In genomic region chr20:32358632-32358882, GRCh38 we compare ENCODE assay signal across 8 cellular contexts. TPM values are rescaled to one million over a fixed set of nuclear protein-coding genes. Genes with fewer than 3 reads are reported as not detected.
DNase-seq lines count a peak whose midpoint lies in the region; ATAC-seq and TF ChIP-seq lines count a peak whose summit lies in the region.

No MANE protein-coding gene starts in this region.

- H3K79me1 ChIP-seq in trophoblast cell (ENCODE audit: low read length), result peaks cover 16% of the 10 kb centered on the region

- CTCF ChIA-PET in CD8-positive, alpha-beta T cell (lab: Charles Lee), result interaction anchor here (1.1 to 1.5 kb wide), 3 partner anchors 85 to 150 kb away, joined by 3 to 4 read pairs (median 4); no protein-coding TSS in a partner anchor

- no peak overlapping the region for H3K27ac Mint-ChIP-seq in CD8-positive, alpha-beta T cell

- H3K27ac ChIP-seq in CD8-positive, alpha-beta T cell (ENCODE audit: low read depth, low read length), result peak overlapping the region; percentile 89
- H3K27ac ChIP-seq in OCI-LY1 (ENCODE audit: low read depth, low read length, poor library complexity, severe bottlenecking), result peak overlapping the region; percentile 90
- H3K27ac ChIP-seq in epithelial cell of prostate, result peak overlapping the region; percentile 83
- peak overlapping the region; percentile 99 for H3K27ac ChIP-seq in trophoblast cell (ENCODE audit: low read depth, low read length)

- WGBS in trophoblast cell (ENCODE audit: extremely low coverage, insufficient coverage, insufficient read length), result no CpG with 5 or more reads among the region's 35 CpGs

- no peak overlapping the region for H3K23ac ChIP-seq in trophoblast cell (ENCODE audit: low read length)

- no peaks in the 10 kb centered on the region for H3K27me3 ChIP-seq in CD8-positive, alpha-beta T cell (ENCODE audit: insufficient read depth, low read length)
- H3K27me3 ChIP-seq in OCI-LY1 (ENCODE audit: insufficient read depth, low read length), result no peaks in the 10 kb centered on the region
- no peaks in the 10 kb centered on the region for H3K27me3 ChIP-seq in trophoblast cell (ENCODE audit: insufficient read depth, low read length)

- no peak for TF ChIP-seq CTCF in CD8-positive, alpha-beta T cell (IDR thresholded peaks at IDR 0.05)
- TF ChIP-seq CTCF in OCI-LY1 (IDR thresholded peaks at IDR 0.05; ENCODE audit: low read length), result no peak

- H3K9me2 ChIP-seq in OCI-LY1 (ENCODE audit: low read depth, low read length), result no peaks in the 10 kb centered on the region

- POLR2A ChIA-PET in CD8-positive, alpha-beta T cell (lab: Charles Lee), result interaction anchor here (0.8 to 3.8 kb wide), 10 partner anchors 9 to 186 kb away, joined by 3 to 20 read pairs (median 4); no protein-coding TSS in a partner anchor

- H3K27me3 Mint-ChIP-seq in CD8-positive, alpha-beta T cell (ENCODE audit: low read depth), result no peaks in the 10 kb centered on the region

- H2BK12ac ChIP-seq in trophoblast cell (ENCODE audit: low read length), result no peak overlapping the region

- no peaks in the 10 kb centered on the region for H3K9me3 Mint-ChIP-seq in CD8-positive, alpha-beta T cell

- no peak overlapping the region for H2BK120ac ChIP-seq in trophoblast cell (ENCODE audit: insufficient read depth, low read length, poor library complexity)

- H3K4me3 ChIP-seq in CD8-positive, alpha-beta T cell (ENCODE audit: low read depth, low read length), result peak overlapping the region; percentile 84
- H3K4me3 ChIP-seq in OCI-LY1 (ENCODE audit: low read depth, low read length, poor library complexity, severe bottlenecking) (peak overlapping the region; percentile 96), trophoblast cell (ENCODE audit: low read depth, low read length) (peak overlapping the region; percentile 94)

- H3K9ac ChIP-seq in OCI-LY1 (ENCODE audit: low read length) (peak overlapping the region; percentile 92), trophoblast cell (ENCODE audit: low read length) (no peak overlapping the region)

- no peak overlapping the region for H2AK5ac ChIP-seq in trophoblast cell (ENCODE audit: low read length)

- no peaks in the 10 kb centered on the region for H3K36me3 ChIP-seq in CD8-positive, alpha-beta T cell (ENCODE audit: insufficient read depth, low read length)
- H3K36me3 ChIP-seq in OCI-LY1 (ENCODE audit: insufficient read depth, low read length) (peaks cover 23% of the 10 kb centered on the region), trophoblast cell (ENCODE audit: control insufficient read depth in 1 of 2, insufficient read depth in 2 of 2, low read length in 2 of 2) (peaks cover 0 to 3% of the 10 kb centered on the region in 2 experiments)

- no peaks in the 10 kb centered on the region for H3K9me3 ChIP-seq in CD8-positive, alpha-beta T cell (ENCODE audit: low read length)
- H3K9me3 ChIP-seq in OCI-LY1 (ENCODE audit: low read length) (no peaks in the 10 kb centered on the region), trophoblast cell (ENCODE audit: insufficient read depth, low read depth, low read length) (no peaks in the 10 kb centered on the region)

- peaks cover 52% of the 10 kb centered on the region for H3K4me1 Mint-ChIP-seq in CD8-positive, alpha-beta T cell (ENCODE audit: low read depth)

- H3K4me2 ChIP-seq in OCI-LY1 (ENCODE audit: low read length) (peak overlapping the region; percentile 86), trophoblast cell (ENCODE audit: low read length) (no peak overlapping the region)

- H4K8ac ChIP-seq in trophoblast cell (ENCODE audit: low read depth, low read length), result no peak overlapping the region

- no peak overlapping the region for H2BK5ac ChIP-seq in trophoblast cell (ENCODE audit: low read depth, low read length, poor library complexity)

- intact Hi-C loops in CD8-positive, alpha-beta T cell (cut with DNase I, micrococcal nuclease), result loop anchor here (1.0 to 10.0 kb wide), 11 partner anchors 81 to 1754 kb away; partner anchors contain the start of genes KIF3B (in 2 of the 2), PLAGL2 (in 2 of the 2), POFUT1 (in 2 of the 2) and EIF2S2 (in 1 of the 2)

- no peak for DNase-seq in CD8-positive, alpha-beta T cell
- no peak for DNase-seq in epithelial cell of prostate (ENCODE audit: low read depth, low spot score)
- DNase-seq in trophoblast cell, result no peak
- DNase-seq in NCI-H128 (lab: John Stamatoyannopoulos, UW; ENCODE audit: unreplicated experiment), result no peak
- DNase-seq in middle frontal gyrus (ENCODE audit: extremely low spot score, low spot score), result no peak
- no peak for DNase-seq in NCI-H510A treated with DMSO at 0.1 percent for 48 hours (lab: John Stamatoyannopoulos, UW)
- no peak for DNase-seq in AML-193 (lab: John Stamatoyannopoulos, UW)

- H4K12ac ChIP-seq in trophoblast cell (ENCODE audit: low read depth, low read length), result no peak overlapping the region

- H4K20me1 ChIP-seq in OCI-LY1 (ENCODE audit: insufficient read depth, low read length), result no peaks in the 10 kb centered on the region

- peaks cover 46% of the 10 kb centered on the region for H3K4me1 ChIP-seq in CD8-positive, alpha-beta T cell (ENCODE audit: insufficient read depth, low read length)
- H3K4me1 ChIP-seq in OCI-LY1 (ENCODE audit: insufficient read depth, low read length, severe bottlenecking) (peaks cover 76% of the 10 kb centered on the region), trophoblast cell (ENCODE audit: control insufficient read depth in 1 of 2, insufficient read depth in 2 of 2, low read length in 2 of 2) (peaks cover 0 to 10% of the 10 kb centered on the region in 2 experiments)

- no peak for ATAC-seq in CD8-positive, alpha-beta T cell

- peaks cover 48% of the 10 kb centered on the region for H3K79me2 ChIP-seq in OCI-LY1 (ENCODE audit: insufficient read depth, low read length)
- peaks cover 20% of the 10 kb centered on the region for H3K79me2 ChIP-seq in trophoblast cell (ENCODE audit: control insufficient read depth, insufficient read depth, low read length, poor library complexity)

- H2AFZ ChIP-seq in OCI-LY1 (ENCODE audit: low read length) (no peak overlapping the region), trophoblast cell (ENCODE audit: insufficient read depth, low read length, poor library complexity) (no peak overlapping the region)

- H3K18ac ChIP-seq in trophoblast cell (ENCODE audit: low read length), result no peak overlapping the region

- peak overlapping the region; percentile 95 for H3K4me3 Mint-ChIP-seq in CD8-positive, alpha-beta T cell

- H3K36me3 Mint-ChIP-seq in CD8-positive, alpha-beta T cell, result peaks cover 10% of the 10 kb centered on the region

- no peak overlapping the region for H3K14ac ChIP-seq in trophoblast cell (ENCODE audit: low read length)

- peaks cover 10% of the 10 kb centered on the region; the same call in 1 of the 2 replicates for H3F3A ChIP-seq in OCI-LY1 (ENCODE audit: insufficient read depth, low read length)

- peak overlapping the region; percentile 94 for H4K91ac ChIP-seq in trophoblast cell (ENCODE audit: low read depth, low read length)

- H3K4ac ChIP-seq in trophoblast cell (ENCODE audit: low read depth, low read length), result no peak overlapping the region

RNA-seq across cellular contexts. Expression of gene ASXL1, which starts 0.4 kb away (rescaled TPM):
- 100 to 1,000 TPM; 197 to 200 TPM for total RNA-seq in CD8-positive, alpha-beta T cell
- 40.6 and 41.3 TPM in 2 replicates for polyA plus RNA-seq in trophoblast cell (2013)
